Comparison of ENCODE assay signal across 14 cellular contexts in genomic region chr12:3977621-3978020, GRCh38.
DNase-seq lines count a peak whose midpoint lies in the region; ATAC-seq and TF ChIP-seq lines count a peak whose summit lies in the region.
"Had no signal": no experiment of that assay in that cellular context is flagged by ENCODE, and none has a peak within 500 bp of the region (broad histone marks: within the 10 kb centered on the region; RNA-seq: fewer than 3 reads in every experiment).

No MANE protein-coding gene starts in this region.

- no peak for TF ChIP-seq CTCF in psoas muscle (IDR thresholded peaks at IDR 0.05)
- no peak for TF ChIP-seq CTCF in right atrium auricular region (IDR thresholded peaks at IDR 0.05)

- H3K4me1 ChIP-seq in psoas muscle (no peaks in the 10 kb centered on the region), right atrium auricular region (no peaks in the 10 kb centered on the region)

- DNase-seq in activated CD8-positive, alpha-beta memory T cell treated with anti-CD3 and anti-CD28 coated beads, Interleukin-2, amount 10 ng/mL, durations not matched to agents 7 days and 5 days = peak; percentile 3
- no peak for DNase-seq in activated CD8-positive, alpha-beta memory T cell treated with anti-CD3 and anti-CD28 coated beads, Interleukin-2, amount 50 U/mL, for 48 hours
- peak; percentile 40 for DNase-seq in ELF-1 (ENCODE audit: low read depth, low spot score)
- DNase-seq in activated naive CD8-positive, alpha-beta T cell treated with anti-CD3 and anti-CD28 coated beads for 36 hours = no peak
- no peak for DNase-seq in naive thymus-derived CD8-positive, alpha-beta T cell
- no peak for DNase-seq in psoas muscle
- no peak for DNase-seq in right atrium auricular region (ENCODE audit: low spot score)
- DNase-seq: HCEC 1CT, NCI-H1092 treated with DMSO at 0.1 percent for 48 hours, NCI-H2081 treated with DMSO at 0.1 percent for 48 hours, NCI-H510A, NCI-H774, PC-9 had no signal

- H3K27ac ChIP-seq in psoas muscle (no peak overlapping the region), right atrium auricular region (no peak overlapping the region)
- H3K27ac ChIP-seq: C4-2B, PC-9 had no signal

- no peak overlapping the region for H3K4me3 Mint-ChIP-seq in activated CD8-positive, alpha-beta memory T cell treated with anti-CD3 and anti-CD28 coated beads, Interleukin-2, amount 10 ng/mL, durations not matched to agents 7 days and 5 days
- H3K4me3 Mint-ChIP-seq in activated naive CD8-positive, alpha-beta T cell treated with anti-CD3 and anti-CD28 coated beads for 36 hours = no peak overlapping the region
- peak overlapping the region in 4 of 10 donors; percentile 12 to 68 (median 40) for H3K4me3 Mint-ChIP-seq in naive thymus-derived CD8-positive, alpha-beta T cell

- H3K36me3 Mint-ChIP-seq in activated CD8-positive, alpha-beta memory T cell treated with anti-CD3 and anti-CD28 coated beads, Interleukin-2, amount 10 ng/mL, durations not matched to agents 7 days and 5 days = peaks cover 8% of the 10 kb centered on the region
- peaks cover 10% of the 10 kb centered on the region for H3K36me3 Mint-ChIP-seq in activated naive CD8-positive, alpha-beta T cell treated with anti-CD3 and anti-CD28 coated beads for 36 hours
- no peaks in the 10 kb centered on the region for H3K36me3 Mint-ChIP-seq in naive thymus-derived CD8-positive, alpha-beta T cell

- intact Hi-C loops in psoas muscle (cut with DNase I) = no loop called here

- peaks cover 46% of the 10 kb centered on the region for H3K4me1 Mint-ChIP-seq in activated CD8-positive, alpha-beta memory T cell treated with anti-CD3 and anti-CD28 coated beads, Interleukin-2, amount 10 ng/mL, durations not matched to agents 7 days and 5 days
- H3K4me1 Mint-ChIP-seq in activated naive CD8-positive, alpha-beta T cell treated with anti-CD3 and anti-CD28 coated beads for 36 hours = peaks cover 64% of the 10 kb centered on the region
- peaks cover 36 to 74% (median 65%) of the 10 kb centered on the region in 4 donors for H3K4me1 Mint-ChIP-seq in naive thymus-derived CD8-positive, alpha-beta T cell

- H3K27me3 Mint-ChIP-seq in activated CD8-positive, alpha-beta memory T cell treated with anti-CD3 and anti-CD28 coated beads, Interleukin-2, amount 10 ng/mL, durations not matched to agents 7 days and 5 days = no peaks in the 10 kb centered on the region
- no peaks in the 10 kb centered on the region for H3K27me3 Mint-ChIP-seq in activated naive CD8-positive, alpha-beta T cell treated with anti-CD3 and anti-CD28 coated beads for 36 hours
- no peaks in the 10 kb centered on the region for H3K27me3 Mint-ChIP-seq in naive thymus-derived CD8-positive, alpha-beta T cell

- H3K9me3 Mint-ChIP-seq in activated CD8-positive, alpha-beta memory T cell treated with anti-CD3 and anti-CD28 coated beads, Interleukin-2, amount 10 ng/mL, durations not matched to agents 7 days and 5 days (ENCODE audit: low read depth) = peaks cover 3% of the 10 kb centered on the region
- peaks cover 9% of the 10 kb centered on the region for H3K9me3 Mint-ChIP-seq in activated naive CD8-positive, alpha-beta T cell treated with anti-CD3 and anti-CD28 coated beads for 36 hours
- no peaks in the 10 kb centered on the region for H3K9me3 Mint-ChIP-seq in naive thymus-derived CD8-positive, alpha-beta T cell

- no peak overlapping the region for H3K27ac Mint-ChIP-seq in activated CD8-positive, alpha-beta memory T cell treated with anti-CD3 and anti-CD28 coated beads, Interleukin-2, amount 10 ng/mL, durations not matched to agents 7 days and 5 days
- peak overlapping the region; percentile 85 for H3K27ac Mint-ChIP-seq in activated naive CD8-positive, alpha-beta T cell treated with anti-CD3 and anti-CD28 coated beads for 36 hours
- H3K27ac Mint-ChIP-seq in naive thymus-derived CD8-positive, alpha-beta T cell = peak overlapping the region in 9 of 10 donors; percentile 65 to 91 (median 85)

- no peak for ATAC-seq in activated CD8-positive, alpha-beta memory T cell treated with anti-CD3 and anti-CD28 coated beads, Interleukin-2, amount 10 ng/mL, durations not matched to agents 7 days and 5 days
- ATAC-seq in naive thymus-derived CD8-positive, alpha-beta T cell = no peak
- no peak for ATAC-seq in psoas muscle

- POLR2A ChIA-PET in naive thymus-derived CD8-positive, alpha-beta T cell (lab: Charles Lee) = interaction anchor here (1.0 to 10.3 kb wide), 4 partner anchors 13 to 292 kb away, joined by 3 to 152 read pairs (median 4); no protein-coding TSS in a partner anchor

- CTCF ChIA-PET in activated CD8-positive, alpha-beta memory T cell treated with anti-CD3 and anti-CD28 coated beads, Interleukin-2, amount 10 ng/mL, durations not matched to agents 7 days and 5 days (lab: Charles Lee) = interaction anchor here (0.6 to 2.5 kb wide), 3 partner anchors 15 to 360 kb away, joined by 3 to 7 read pairs (median 3); no protein-coding TSS in a partner anchor

- H3K27me3 ChIP-seq in psoas muscle (ENCODE audit: insufficient read depth in 3 of 3, low read length in 2 of 3) (peaks cover 0 to 3% (median under 1%) of the 10 kb centered on the region in 3 donors), right atrium auricular region (no peaks in the 10 kb centered on the region)

- no peaks in the 10 kb centered on the region for H3K9me3 ChIP-seq in psoas muscle
- H3K9me3 ChIP-seq in right atrium auricular region = no peaks in the 10 kb centered on the region

- WGBS in psoas muscle, 3 donors = 72 to 86% (median 78%) methylated on average over 2 of the region's 2 CpGs

- H3K36me3 ChIP-seq in psoas muscle (ENCODE audit: insufficient read depth in 1 of 2, low read depth in 1 of 2) (no peaks in the 10 kb centered on the region), right atrium auricular region (no peaks in the 10 kb centered on the region)

- H3K4me3 ChIP-seq in psoas muscle (no peak overlapping the region), right atrium auricular region (no peak overlapping the region)
- H3K4me3 ChIP-seq: PC-9 had no signal

Comparison
In these comparisons a context has a peak if more than half of its experiments do, and no peak if none do; other contexts are left out.
1. DNase-seq: peak in activated CD8-positive, alpha-beta memory T cell treated with anti-CD3 and anti-CD28 coated beads, Interleukin-2, amount 10 ng/mL, durations not matched to agents 7 days and 5 days (single experiment) and ELF-1 (single experiment); none in activated CD8-positive, alpha-beta memory T cell treated with anti-CD3 and anti-CD28 coated beads, Interleukin-2, amount 50 U/mL, for 48 hours (single experiment), activated naive CD8-positive, alpha-beta T cell treated with anti-CD3 and anti-CD28 coated beads for 36 hours (single experiment), naive thymus-derived CD8-positive, alpha-beta T cell (0 of 10), psoas muscle (0 of 2) and right atrium auricular region (single experiment).